In the genomic region with DNA sequence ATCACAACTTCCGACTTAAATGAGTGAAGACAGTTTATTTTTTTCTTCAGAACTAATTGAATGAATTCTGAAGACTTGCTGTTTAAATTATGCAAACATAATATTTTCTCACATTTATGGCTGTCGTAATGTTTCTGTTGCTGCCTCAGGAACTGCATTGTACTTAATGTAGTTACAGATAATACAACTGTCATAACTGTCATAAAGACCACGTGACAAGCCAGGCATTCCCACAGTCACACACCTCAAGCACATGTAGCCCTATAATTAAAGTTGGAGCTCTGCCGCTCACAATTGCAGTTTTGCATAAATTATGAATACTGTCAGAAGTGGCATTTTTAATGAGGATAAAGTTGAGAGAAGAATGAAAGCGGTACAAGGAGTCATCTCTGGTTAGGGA, we compare ENCODE assay signal across 33 cellular contexts. TPM values are rescaled to one million over a fixed set of nuclear protein-coding genes. Genes with fewer than 3 reads are reported as not detected.
"Had no signal": no experiment of that assay in that cellular context is flagged by ENCODE, and none has a peak within 500 bp of the region (broad histone marks: within the 10 kb centered on the region; RNA-seq: fewer than 3 reads in every experiment).

No MANE protein-coding gene starts in this region.

- DNase-seq: naive thymus-derived CD4-positive, alpha-beta T cell; natural killer cell; occipital lobe; ovary; posterior cingulate gyrus; psoas muscle; right cardiac atrium; spleen; stimulated activated CD4-positive, alpha-beta T cell treated with anti-CD3 and anti-CD28 coated beads, Interleukin-12 subunit alpha, Interleukin-12 subunit beta, amount 100 ng/mL, for 4 hours; stimulated activated CD4-positive, alpha-beta T cell treated with anti-CD3 and anti-CD28 coated beads, Interleukin-1b, Interleukin-23, amount 100 ng/mL, for 48 hours; stimulated activated CD4-positive, alpha-beta T cell treated with anti-CD3 and anti-CD28 coated beads, Interleukin-4, amount 100 ng/mL, for 1 hour; stimulated activated CD4-positive, alpha-beta T cell treated with anti-CD3 and anti-CD28 coated beads, Interleukin-4, amount 100 ng/mL, for 4 hours; stimulated activated CD8-positive, alpha-beta memory T cell treated with anti-CD3 and anti-CD28 coated beads, Interleukin-4, amount 100 ng/mL, for 48 hours; stimulated activated naive CD4-positive, alpha-beta T cell; stimulated activated naive CD8-positive, alpha-beta T cell treated with anti-CD3 and anti-CD28 coated beads, Interleukin-15, amount 100 ng/mL, for 72 hours; stimulated activated naive CD8-positive, alpha-beta T cell treated with anti-CD3 and anti-CD28 coated beads, Interleukin-15, Interleukin-2, amounts not matched to agents 100 U/mL and 50 U/mL, for 24 hours; substantia nigra; testis; tibial artery; transverse colon; upper lobe of right lung; uterus had no signal

- H3K9me3 Mint-ChIP-seq: nephron, neural progenitor cell, type B pancreatic cell had no signal

- H3K4me3 ChIP-seq: neural progenitor cell, ovary, psoas muscle, skin epidermis, smooth muscle cell, spleen, suprapubic skin, testis, tibial artery, transverse colon, upper lobe of right lung, uterus had no signal

- H3K27ac ChIP-seq: neural progenitor cell, ovary, parathyroid adenoma, psoas muscle, skin epidermis, spleen, suprapubic skin, testis, tibial artery, transverse colon, upper lobe of right lung, uterus had no signal

- H3K79me2 ChIP-seq: parathyroid adenoma had no signal

- ATAC-seq: naive thymus-derived CD4-positive, alpha-beta T cell; natural killer cell; psoas muscle; right cardiac atrium; sciatic nerve; stimulated activated memory B cell treated with anti-CD40 and anti-IgM and Interleukin-4, amounts not matched to agents 10 μg/mL and 1 μg/mL and 100 μg/mL, for 72 hours; stimulated activated naive CD8-positive, alpha-beta T cell treated with anti-CD3 and anti-CD28 coated beads, Interleukin-15, amount 100 ng/mL, for 72 hours; stimulated activated naive CD8-positive, alpha-beta T cell treated with anti-CD3 and anti-CD28 coated beads, Interleukin-15, Interleukin-2, amounts not matched to agents 100 U/mL and 50 U/mL, for 24 hours; upper lobe of right lung had no signal

- H3K36me3 ChIP-seq: neural progenitor cell, ovary, spleen, suprapubic skin, tibial artery, transverse colon, upper lobe of right lung, uterus had no signal

- H3K36me3 Mint-ChIP-seq: naive thymus-derived CD4-positive, alpha-beta T cell; natural killer cell; neural progenitor cell; stimulated activated memory B cell treated with anti-CD40 and anti-IgM and Interleukin-4, amounts not matched to agents 10 μg/mL and 1 μg/mL and 100 μg/mL, for 72 hours; type B pancreatic cell had no signal

- H2AFZ ChIP-seq: neural progenitor cell, parathyroid adenoma had no signal

- H3K27me3 Mint-ChIP-seq: naive thymus-derived CD4-positive, alpha-beta T cell; progenitor cell of endocrine pancreas; stimulated activated memory B cell treated with anti-CD40 and anti-IgM and Interleukin-4, amounts not matched to agents 10 μg/mL and 1 μg/mL and 100 μg/mL, for 72 hours; stimulated activated naive CD8-positive, alpha-beta T cell treated with anti-CD3 and anti-CD28 coated beads, Interleukin-15, amount 100 ng/mL, for 72 hours; type B pancreatic cell had no signal

- H3K4me2 ChIP-seq: neural progenitor cell, smooth muscle cell had no signal

- H3K9me3 ChIP-seq: ovary, psoas muscle, suprapubic skin, testis, tibial artery, transverse colon, upper lobe of right lung, uterus had no signal

- H3K27ac Mint-ChIP-seq: naive thymus-derived CD4-positive, alpha-beta T cell; natural killer cell; nephron; neural progenitor cell; progenitor cell of endocrine pancreas; stimulated activated memory B cell treated with anti-CD40 and anti-IgM and Interleukin-4, amounts not matched to agents 10 μg/mL and 1 μg/mL and 100 μg/mL, for 72 hours; stimulated activated naive CD8-positive, alpha-beta T cell treated with anti-CD3 and anti-CD28 coated beads, Interleukin-15, amount 100 ng/mL, for 72 hours; type B pancreatic cell had no signal

- H3K4me1 Mint-ChIP-seq: naive thymus-derived CD4-positive, alpha-beta T cell; natural killer cell; nephron; neural progenitor cell; stimulated activated memory B cell treated with anti-CD40 and anti-IgM and Interleukin-4, amounts not matched to agents 10 μg/mL and 1 μg/mL and 100 μg/mL, for 72 hours; stimulated activated naive CD8-positive, alpha-beta T cell treated with anti-CD3 and anti-CD28 coated beads, Interleukin-15, amount 100 ng/mL, for 72 hours had no signal

- H3K4me3 Mint-ChIP-seq: naive thymus-derived CD4-positive, alpha-beta T cell; natural killer cell; nephron; neural progenitor cell; stimulated activated memory B cell treated with anti-CD40 and anti-IgM and Interleukin-4, amounts not matched to agents 10 μg/mL and 1 μg/mL and 100 μg/mL, for 72 hours; stimulated activated naive CD8-positive, alpha-beta T cell treated with anti-CD3 and anti-CD28 coated beads, Interleukin-15, amount 100 ng/mL, for 72 hours; type B pancreatic cell had no signal

- H3K27me3 ChIP-seq: neural progenitor cell, ovary, spleen, suprapubic skin, testis, tibial artery, transverse colon, upper lobe of right lung, uterus had no signal

- H3K4me1 ChIP-seq: neural progenitor cell, parathyroid adenoma, psoas muscle, spleen, suprapubic skin, testis, tibial artery, transverse colon, upper lobe of right lung, uterus had no signal

- H3K9ac ChIP-seq: neural progenitor cell, parathyroid adenoma had no signal

RNA-seq across cellular contexts. Expression of gene GALNTL6, which starts 38.6 kb away (rescaled TPM):
- total RNA-seq: naive thymus-derived CD4-positive, alpha-beta T cell; natural killer cell; renal cortical epithelial cell; right cardiac atrium had no signal
- polyA plus RNA-seq: naive thymus-derived CD4-positive, alpha-beta T cell; ovary; right cardiac atrium had no signal
